In genomic region chr20:11846131-11846530, GRCh38 we compare ENCODE assay signal across 20 cellular contexts.
A peak's percentile ranks its signal among the peaks of the same experiment; 100 is the strongest.
DNase-seq lines count a peak whose midpoint lies in the region; ATAC-seq, FAIRE-seq and TF ChIP-seq lines count a peak whose summit lies in the region.
"Had no signal": no experiment of that assay in that cellular context is flagged by ENCODE, and none has a peak within 500 bp of the region (broad histone marks: within the 10 kb centered on the region; RNA-seq: fewer than 3 reads in every experiment).

No MANE protein-coding gene starts in this region.

- H3K4ac ChIP-seq in trophoblast cell (ENCODE audit: low read depth, low read length) = no peak overlapping the region

- no peak overlapping the region for H4K8ac ChIP-seq in trophoblast cell (ENCODE audit: low read depth, low read length)

- BruUV-seq in HepG2 (replicated peaks; lab: Mats Ljungman, UMichigan) = no TSS peak

- H2BK5ac ChIP-seq in trophoblast cell (ENCODE audit: low read depth, low read length, poor library complexity) = no peak overlapping the region

- in situ Hi-C loops in HepG2 (cut with HindIII; ENCODE audit: extremely low pct_ligation_motif_present, low pct_unique_long_range_greater_than_20kb) = no loop called here

- no peak for FAIRE-seq in HepG2 (lab: Jason Lieb, UNC)
- FAIRE-seq: A549, D721Med, G401.6, GM12891, GM19239 had no signal

- H3K27ac ChIP-seq in HepG2 (ENCODE audit: extremely low read length, insufficient read depth, low read length) (no peak overlapping the region), right lobe of liver (no peak overlapping the region), trophoblast cell (ENCODE audit: low read depth, low read length) (no peak overlapping the region)
- H3K27ac ChIP-seq: 22Rv1; A549; BLaER1 treated with 17β-estradiol and CSF1 and Interleukin-3, amounts not matched to agents 10 nM and 100 nM; C4-2B had no signal

- H3K14ac ChIP-seq in trophoblast cell (ENCODE audit: low read length) = no peak overlapping the region

- H3K23ac ChIP-seq in trophoblast cell (ENCODE audit: low read length) = no peak overlapping the region

- H3K18ac ChIP-seq in trophoblast cell (ENCODE audit: low read length) = no peak overlapping the region

- H3K4me3 ChIP-seq in HepG2 (replicated peaks in 1 of 3; ENCODE audit: insufficient read depth in 1 of 3, low read depth in 2 of 3, low read length in 3 of 3) = no peak overlapping the region
- no peak overlapping the region for H3K4me3 ChIP-seq in right lobe of liver
- no peak overlapping the region for H3K4me3 ChIP-seq in trophoblast cell (ENCODE audit: low read depth, low read length)
- H3K4me3 ChIP-seq: A549; BLaER1 treated with 17β-estradiol and CSF1 and Interleukin-3, amounts not matched to agents 10 nM and 100 nM had no signal

- no peak overlapping the region for H3K4me2 ChIP-seq in HepG2 (ENCODE audit: low read depth, low read length)
- no peak overlapping the region for H3K4me2 ChIP-seq in trophoblast cell (ENCODE audit: low read length)
- H3K4me2 ChIP-seq: A549; BLaER1 treated with 17β-estradiol and CSF1 and Interleukin-3, amounts not matched to agents 10 nM and 100 nM had no signal

- no peak overlapping the region for H2BK120ac ChIP-seq in trophoblast cell (ENCODE audit: insufficient read depth, low read length, poor library complexity)

- H3K27me3 ChIP-seq in HepG2 (ENCODE audit: control insufficient read depth in 1 of 2, insufficient read depth in 2 of 2, low read length in 2 of 2) (no peaks in the 10 kb centered on the region), right lobe of liver (no peaks in the 10 kb centered on the region), trophoblast cell (ENCODE audit: insufficient read depth, low read length) (no peaks in the 10 kb centered on the region)
- H3K27me3 ChIP-seq: BLaER1 treated with 17β-estradiol and CSF1 and Interleukin-3, amounts not matched to agents 10 nM and 100 nM had no signal

- no peaks in the 10 kb centered on the region for H4K20me1 ChIP-seq in HepG2 (ENCODE audit: insufficient read depth, low read length)
- H4K20me1 ChIP-seq: BLaER1 treated with 17β-estradiol and CSF1 and Interleukin-3, amounts not matched to agents 10 nM and 100 nM had no signal

- H4K91ac ChIP-seq in trophoblast cell (ENCODE audit: low read depth, low read length) = no peak overlapping the region

- H3K9me3 ChIP-seq in HepG2 (ENCODE audit: low read length) (no peaks in the 10 kb centered on the region), right lobe of liver (no peaks in the 10 kb centered on the region), trophoblast cell (ENCODE audit: insufficient read depth, low read depth, low read length) (peaks cover 2% of the 10 kb centered on the region)
- H3K9me3 ChIP-seq: A549; BLaER1 treated with 17β-estradiol and CSF1 and Interleukin-3, amounts not matched to agents 10 nM and 100 nM; Caco-2 had no signal

- peak overlapping the region; percentile 39 for H2AK5ac ChIP-seq in trophoblast cell (ENCODE audit: low read length)

- no peak for TF ChIP-seq RAD21 in HepG2 (CRISPR knock-in tag; IDR thresholded peaks at IDR 0.05)

- TF ChIP-seq POLR2A in HepG2 (IDR thresholded peaks at IDR 0.05; ENCODE audit: insufficient read depth in 1 of 2, low read depth in 2 of 2, low read length in 2 of 2) (no peak), right lobe of liver (IDR thresholded peaks at IDR 0.05) (no peak)

- TF ChIP-seq CTCF in HepG2 (CRISPR knock-in tag; IDR thresholded peaks at IDR 0.05) (no peak), right lobe of liver (IDR thresholded peaks at IDR 0.05) (no peak)

- H3K79me2 ChIP-seq in HepG2 (ENCODE audit: insufficient read depth, low read length) (no peaks in the 10 kb centered on the region), trophoblast cell (ENCODE audit: control insufficient read depth, insufficient read depth, low read length, poor library complexity) (no peaks in the 10 kb centered on the region)

- no peak overlapping the region for H3K9ac ChIP-seq in HepG2 (ENCODE audit: insufficient read depth, low read depth, low read length)
- no peak overlapping the region for H3K9ac ChIP-seq in trophoblast cell (ENCODE audit: low read length)
- H3K9ac ChIP-seq: BLaER1 treated with 17β-estradiol and CSF1 and Interleukin-3, amounts not matched to agents 10 nM and 100 nM had no signal

- H3K4me1 ChIP-seq in HepG2 (ENCODE audit: insufficient read depth, low read length) (no peaks in the 10 kb centered on the region), right lobe of liver (no peaks in the 10 kb centered on the region), trophoblast cell (ENCODE audit: control insufficient read depth in 1 of 2, insufficient read depth in 2 of 2, low read length in 2 of 2) (peaks cover 0 to 11% of the 10 kb centered on the region in 2 experiments)

- no peaks in the 10 kb centered on the region for H3K36me3 ChIP-seq in HepG2 (replicated peaks in 1 of 2; ENCODE audit: control insufficient read depth in 1 of 2, insufficient read depth in 2 of 2, low read length in 2 of 2)
- no peaks in the 10 kb centered on the region for H3K36me3 ChIP-seq in right lobe of liver
- H3K36me3 ChIP-seq in trophoblast cell (ENCODE audit: control insufficient read depth in 1 of 2, insufficient read depth in 2 of 2, low read length in 2 of 2) = no peaks in the 10 kb centered on the region
- H3K36me3 ChIP-seq: BLaER1 treated with 17β-estradiol and CSF1 and Interleukin-3, amounts not matched to agents 10 nM and 100 nM had no signal

- no peak overlapping the region for H4K12ac ChIP-seq in trophoblast cell (ENCODE audit: low read depth, low read length)

- DNase-seq in HepG2 (ENCODE audit: low spot score) (no peak), right lobe of liver (no peak), trophoblast cell (no peak), NCI-H1930 (lab: John Stamatoyannopoulos, UW) (no peak), NCI-H187 (lab: John Stamatoyannopoulos, UW) (no peak)
- DNase-seq: AML-193; Caco-2; Calu3; CD4-positive, alpha-beta T cell; CD8-positive, alpha-beta T cell; DMS79 treated with DMSO at 0.1 percent for 48 hours; GF-D8 had no signal

- no peak overlapping the region for H2AFZ ChIP-seq in HepG2 (ENCODE audit: low read length)
- H2AFZ ChIP-seq in trophoblast cell (ENCODE audit: insufficient read depth, low read length, poor library complexity) = no peak overlapping the region

- ATAC-seq in HepG2 = no peak
- no peak for ATAC-seq in right lobe of liver
- ATAC-seq: A549; CD8-positive, alpha-beta T cell had no signal

- peak overlapping the region; percentile 12 for H2BK12ac ChIP-seq in trophoblast cell (ENCODE audit: low read length)

- intact Hi-C loops in HepG2 (cut with micrococcal nuclease; ENCODE audit: unreplicated experiment) = no loop called here
- intact Hi-C loops in right lobe of liver (cut with DNase I) = no loop called here

- TF ChIP-seq EP300 in HepG2 (IDR thresholded peaks at IDR 0.05; ENCODE audit: low read depth in 2 of 2, low read length in 2 of 2) (no peak), HepG2 (CRISPR knock-in tag; IDR thresholded peaks at IDR 0.05; ENCODE audit: borderline replicate concordance) (no peak)

- CTCF ChIA-PET in HepG2 (lab: Yijun Ruan, JAX; ENCODE audit: low intra/inter-chr PET ratio, low total read pairs) = no interaction called here

- POLR2A ChIA-PET in HepG2 (lab: Yijun Ruan, JAX) = no interaction called here

- H3K79me1 ChIP-seq in trophoblast cell (ENCODE audit: low read length) = peaks cover 7% of the 10 kb centered on the region

- WGBS in HepG2 (ENCODE audit: low lambda C conversion rate) = 0% methylated on average over 1 of the region's 1 CpG
- 17% methylated on average over 1 of the region's 1 CpG for WGBS in right lobe of liver (ENCODE audit: insufficient coverage, low coverage, low lambda C conversion rate, missing lambda C conversion rate)
- WGBS in trophoblast cell (ENCODE audit: extremely low coverage, insufficient coverage, insufficient read length) = no CpG with 5 or more reads among the region's 1 CpG

TF ChIP-seq in HepG2, 621 proteins besides CTCF, POLR2A, EP300 and RAD21:
- TF ChIP-seq SP4 (CRISPR knock-in tag; IDR thresholded peaks at IDR 0.05) (no peak), YEATS4 (CRISPR knock-in tag; IDR thresholded peaks at IDR 0.05; ENCODE audit: borderline replicate concordance) (no peak), ZNF331 (CRISPR knock-in tag; IDR thresholded peaks at IDR 0.05) (peak; percentile 60; the same call in 1 of the 2 replicates)
